Comparison of ENCODE assay signal across 11 cellular contexts in genomic region chr7:35716038-35716803, GRCh38. TPM values are rescaled to one million over a fixed set of nuclear protein-coding genes. Genes with fewer than 3 reads are reported as not detected.
A peak's percentile ranks its signal among the peaks of the same experiment; 100 is the strongest.
DNase-seq lines count a peak whose midpoint lies in the region; ATAC-seq, FAIRE-seq and TF ChIP-seq lines count a peak whose summit lies in the region.
"Had no signal": no experiment of that assay in that cellular context is flagged by ENCODE, and none has a peak within 500 bp of the region (broad histone marks: within the 10 kb centered on the region; RNA-seq: fewer than 3 reads in every experiment).

No MANE protein-coding gene starts in this region.

- H3K4me3 ChIP-seq in astrocyte (ENCODE audit: insufficient read depth, low read depth, low read length) (no peak overlapping the region), hepatocyte (no peak overlapping the region), sigmoid colon (peak overlapping the region in 3 of 4 donors; percentile 7 to 39 (median 12))

- no peak overlapping the region for H3K4me3 Mint-ChIP-seq in astrocyte (ENCODE audit: unreplicated experiment)
- H3K4me3 Mint-ChIP-seq in activated T-cell treated with anti-CD3 and anti-CD28 coated beads, Interleukin-2, amount 50 U/mL, for 72 hours: no peak overlapping the region
- H3K4me3 Mint-ChIP-seq in activated CD4-positive, alpha-beta T cell treated with anti-CD3 and anti-CD28 coated beads for 36 hours: no peak overlapping the region
- H3K4me3 Mint-ChIP-seq: activated naive CD8-positive, alpha-beta T cell had no signal

- H3K4me1 ChIP-seq in astrocyte (ENCODE audit: insufficient read depth, low read length) (no peaks in the 10 kb centered on the region), hepatocyte (ENCODE audit: insufficient read depth) (peaks cover 27% of the 10 kb centered on the region), sigmoid colon (peaks cover 0 to 44% (median 23%) of the 10 kb centered on the region in 4 donors)

- no peak for FAIRE-seq in astrocyte (lab: Jason Lieb, UNC)

- no peak overlapping the region for H3K27ac Mint-ChIP-seq in astrocyte (ENCODE audit: unreplicated experiment)
- no peak overlapping the region for H3K27ac Mint-ChIP-seq in activated T-cell treated with anti-CD3 and anti-CD28 coated beads, Interleukin-2, amount 50 U/mL, for 72 hours
- H3K27ac Mint-ChIP-seq in activated CD4-positive, alpha-beta T cell treated with anti-CD3 and anti-CD28 coated beads for 36 hours: no peak overlapping the region
- H3K27ac Mint-ChIP-seq: activated naive CD8-positive, alpha-beta T cell had no signal

- H4K20me1 ChIP-seq in astrocyte (ENCODE audit: insufficient read depth, low read length): no peaks in the 10 kb centered on the region
- H4K20me1 ChIP-seq in hepatocyte (ENCODE audit: insufficient read depth, poor library complexity, severe bottlenecking): no peaks in the 10 kb centered on the region

- peaks cover 2% of the 10 kb centered on the region for H3K9me3 Mint-ChIP-seq in astrocyte (ENCODE audit: unreplicated experiment)
- no peaks in the 10 kb centered on the region for H3K9me3 Mint-ChIP-seq in activated T-cell treated with anti-CD3 and anti-CD28 coated beads, Interleukin-2, amount 50 U/mL, for 72 hours
- no peaks in the 10 kb centered on the region for H3K9me3 Mint-ChIP-seq in activated CD4-positive, alpha-beta T cell treated with anti-CD3 and anti-CD28 coated beads for 36 hours (ENCODE audit: low read depth)

- no peak for TF ChIP-seq POLR2A in sigmoid colon (IDR thresholded peaks at IDR 0.05)

- no peaks in the 10 kb centered on the region for H3K27me3 Mint-ChIP-seq in astrocyte (ENCODE audit: low read depth, unreplicated experiment)
- H3K27me3 Mint-ChIP-seq in activated T-cell treated with anti-CD3 and anti-CD28 coated beads, Interleukin-2, amount 50 U/mL, for 72 hours (ENCODE audit: low read depth): no peaks in the 10 kb centered on the region
- no peaks in the 10 kb centered on the region for H3K27me3 Mint-ChIP-seq in activated CD4-positive, alpha-beta T cell treated with anti-CD3 and anti-CD28 coated beads for 36 hours
- H3K27me3 Mint-ChIP-seq: activated naive CD8-positive, alpha-beta T cell had no signal

- CTCF ChIA-PET in activated CD4-positive, alpha-beta T cell treated with anti-CD3 and anti-CD28 coated beads for 36 hours (lab: Charles Lee): interaction anchor here (1.3 kb wide), 1 partner anchor 12 kb away, joined by 4 read pairs; no protein-coding TSS in a partner anchor

- H2AFZ ChIP-seq in astrocyte (ENCODE audit: low read depth, low read length): no peak overlapping the region
- peak overlapping the region; percentile 15 for H2AFZ ChIP-seq in hepatocyte

- H3K4me2 ChIP-seq in astrocyte (ENCODE audit: low read length): peak overlapping the region; percentile 39
- peak overlapping the region; percentile 67 for H3K4me2 ChIP-seq in hepatocyte

- WGBS in hepatocyte (ENCODE audit: low lambda C conversion rate, missing lambda C conversion rate): 63% methylated on average over 5 of the region's 5 CpGs
- WGBS in sigmoid colon, 2 donors: 27 to 55% methylated on average over 5 of the region's 5 CpGs

- H3K27ac ChIP-seq in astrocyte (ENCODE audit: low read depth, low read length) (no peak overlapping the region), hepatocyte (peak overlapping the region; percentile 45), sigmoid colon (peak overlapping the region; percentile 48 to 78 (median 62))

- no peaks in the 10 kb centered on the region for H3K9me2 ChIP-seq in hepatocyte (replicated peaks; ENCODE audit: insufficient read depth)

- POLR2A ChIA-PET in activated CD4-positive, alpha-beta T cell treated with anti-CD3 and anti-CD28 coated beads for 36 hours (lab: Charles Lee): no interaction called here

- TF ChIP-seq CTCF in astrocyte (IDR thresholded peaks at IDR 0.05; ENCODE audit: insufficient read depth, low read depth, low read length) (no peak), hepatocyte (IDR thresholded peaks at IDR 0.05; ENCODE audit: poor library complexity) (no peak), sigmoid colon (IDR thresholded peaks at IDR 0.05) (no peak)

- peaks cover 6% of the 10 kb centered on the region for H3K27me3 ChIP-seq in astrocyte (ENCODE audit: insufficient read depth, low read length)
- no peaks in the 10 kb centered on the region for H3K27me3 ChIP-seq in hepatocyte
- no peaks in the 10 kb centered on the region for H3K27me3 ChIP-seq in sigmoid colon

- no peaks in the 10 kb centered on the region for H3K79me2 ChIP-seq in astrocyte (ENCODE audit: insufficient read depth, low read length)
- H3K79me2 ChIP-seq in hepatocyte: no peaks in the 10 kb centered on the region

- TF ChIP-seq EP300 in sigmoid colon (IDR thresholded peaks at IDR 0.05): no peak

- H3K4me1 Mint-ChIP-seq in astrocyte (ENCODE audit: low read depth, unreplicated experiment): peaks cover 6% of the 10 kb centered on the region
- peaks cover 9% of the 10 kb centered on the region for H3K4me1 Mint-ChIP-seq in activated T-cell treated with anti-CD3 and anti-CD28 coated beads, Interleukin-2, amount 50 U/mL, for 72 hours (ENCODE audit: low read depth)
- H3K4me1 Mint-ChIP-seq in activated CD4-positive, alpha-beta T cell treated with anti-CD3 and anti-CD28 coated beads for 36 hours: no peaks in the 10 kb centered on the region

- intact Hi-C loops in sigmoid colon (cut with DNase I): loop anchor here (10.0 kb wide), 1 partner anchor 579 kb away; no protein-coding TSS in a partner anchor
- intact Hi-C loops in activated CD4-positive, alpha-beta T cell treated with anti-CD3 and anti-CD28 coated beads for 36 hours (cut with DNase I, micrococcal nuclease): no loop called here

- DNase-seq in G401 (ENCODE audit: low spot score) (peak; percentile 84), astrocyte (ENCODE audit: low read depth) (no peak), hepatocyte (ENCODE audit: low spot score) (no peak), sigmoid colon (no peak), NCI-H2081 treated with DMSO at 0.1 percent for 48 hours (lab: John Stamatoyannopoulos, UW) (no peak)
- DNase-seq in activated T-cell treated with anti-CD3 and anti-CD28 coated beads, Interleukin-2, amount 50 U/mL, for 72 hours: no peak
- DNase-seq in activated CD4-positive, alpha-beta T cell treated with anti-CD3 and anti-CD28 coated beads for 36 hours: no peak
- DNase-seq: stimulated activated CD4-positive, alpha-beta T cell treated with anti-CD3 and anti-CD28 coated beads, Interleukin-4, amount 100 ng/mL, for 24 hours; T1000 had no signal

- no peaks in the 10 kb centered on the region for H3K36me3 Mint-ChIP-seq in astrocyte (ENCODE audit: low read depth, unreplicated experiment)
- H3K36me3 Mint-ChIP-seq in activated T-cell treated with anti-CD3 and anti-CD28 coated beads, Interleukin-2, amount 50 U/mL, for 72 hours (ENCODE audit: insufficient read depth in 2 of 2): no peaks in the 10 kb centered on the region
- no peaks in the 10 kb centered on the region for H3K36me3 Mint-ChIP-seq in activated CD4-positive, alpha-beta T cell treated with anti-CD3 and anti-CD28 coated beads for 36 hours (ENCODE audit: low read depth)
- H3K36me3 Mint-ChIP-seq: activated naive CD8-positive, alpha-beta T cell had no signal

- H3K9me3 ChIP-seq in astrocyte (ENCODE audit: insufficient read depth, low read depth, low read length) (no peaks in the 10 kb centered on the region), hepatocyte (ENCODE audit: low read depth) (no peaks in the 10 kb centered on the region), sigmoid colon (no peaks in the 10 kb centered on the region)

- H3K36me3 ChIP-seq in astrocyte (ENCODE audit: insufficient read depth, low read length) (no peaks in the 10 kb centered on the region), hepatocyte (replicated peaks; ENCODE audit: insufficient read depth, low read depth) (no peaks in the 10 kb centered on the region), sigmoid colon (no peaks in the 10 kb centered on the region)

- no peak overlapping the region for H3K9ac ChIP-seq in astrocyte (ENCODE audit: low read length)

- no peak for ATAC-seq in activated T-cell treated with anti-CD3 and anti-CD28 coated beads, Interleukin-2, amount 50 U/mL, for 72 hours (replicated peaks in 1 of 2)
- ATAC-seq in GM21737 (IDR thresholded peaks at IDR 0.05; ENCODE audit: unreplicated experiment): no peak
- ATAC-seq in activated CD4-positive, alpha-beta T cell treated with anti-CD3 and anti-CD28 coated beads for 36 hours: no peak

- in situ Hi-C loops in G401 (cut with HindIII; ENCODE audit: low sequenced_read_pairs): no loop called here

RNA-seq across cellular contexts. Expression of gene HERPUD2, which starts 21.3 kb away (rescaled TPM):
- 29.4 and 30.0 TPM in 2 replicates for total RNA-seq in G401 (2014; rRNA removed; shearing (Covaris generic))
- 28.0 and 29.7 TPM in 2 replicates for total RNA-seq in astrocyte
- 25.5 and 31.3 TPM in 2 replicates for total RNA-seq in hepatocyte
- polyA plus RNA-seq in hepatocyte: 26.8 and 28.0 TPM in 2 replicates
- 10 to 100 TPM; 21.7 to 40.7 (median 31.4) TPM for total RNA-seq in sigmoid colon
- 10 to 100 TPM in 2 of 3 donors, 1 to 10 TPM in 1; 8.8 to 13.0 (median 12.0) TPM for polyA plus RNA-seq in sigmoid colon
- total RNA-seq in activated T-cell treated with anti-CD3 and anti-CD28 coated beads, Interleukin-2, amount 50 U/mL, for 72 hours: 10 to 100 TPM; 37.5 to 40.4 TPM
- total RNA-seq in activated CD4-positive, alpha-beta T cell treated with anti-CD3 and anti-CD28 coated beads for 36 hours: 10 to 100 TPM; 22.1 to 26.7 TPM

Comparison
In these comparisons a context has a peak if more than half of its experiments do, and no peak if none do; other contexts are left out.
1. H3K4me3 ChIP-seq: peak in sigmoid colon (3 of 4); none in astrocyte (single experiment) and hepatocyte (single experiment).